ENCODE assay signal across 23 cellular contexts in the genomic region with DNA sequence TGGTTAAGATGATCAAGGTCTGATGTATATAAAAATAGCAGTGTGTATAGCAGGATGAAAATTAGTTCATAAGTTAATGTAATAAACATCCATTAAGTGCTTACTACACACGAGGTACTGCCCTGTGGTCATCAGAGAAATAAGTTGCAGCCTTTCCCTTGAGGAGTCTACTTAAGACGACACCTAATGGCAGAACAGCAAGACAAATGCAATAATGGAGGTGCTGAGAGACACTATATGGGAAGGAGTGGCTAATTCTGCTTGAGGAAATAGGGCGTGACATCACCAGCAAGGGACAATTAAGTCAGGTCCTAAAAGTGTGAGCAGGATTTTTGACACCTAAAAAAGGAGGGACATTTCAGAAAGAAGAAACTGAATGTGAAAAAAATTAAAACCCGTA.
DNase-seq lines count a peak whose midpoint lies in the region; ATAC-seq and TF ChIP-seq lines count a peak whose summit lies in the region.
"Had no signal": no experiment of that assay in that cellular context is flagged by ENCODE, and none has a peak within 500 bp of the region (broad histone marks: within the 10 kb centered on the region; RNA-seq: fewer than 3 reads in every experiment).

No MANE protein-coding gene starts in this region.

- TF ChIP-seq CTCF in Calu3 (IDR thresholded peaks at IDR 0.05; ENCODE audit: unreplicated experiment): no peak
- TF ChIP-seq CTCF in psoas muscle (IDR thresholded peaks at IDR 0.05): no peak

- H3K4me3 Mint-ChIP-seq in Calu3 (ENCODE audit: low read depth, unreplicated experiment): no peak overlapping the region
- no peak overlapping the region for H3K4me3 Mint-ChIP-seq in activated naive CD8-positive, alpha-beta T cell treated with anti-CD3 and anti-CD28 coated beads for 36 hours
- H3K4me3 Mint-ChIP-seq in activated T-helper 1 cell treated with anti-CD3 and anti-CD28 coated beads, Interleukin-12 subunit alpha, Interleukin-12 subunit beta, Interleukin-2, Interleukin-4 antibody, amounts not matched to agents 30 ng/mL and 10 ng/mL and 1 ng/mL, durations not matched to agents 14 hours and 24 hours and 36 hours: no peak overlapping the region
- H3K4me3 Mint-ChIP-seq: central memory CD8-positive, alpha-beta T cell; H9; natural killer cell had no signal

- H3K27ac ChIP-seq in Karpas-422 (ENCODE audit: low read length) (no peak overlapping the region), epithelial cell of prostate (peak overlapping the region; percentile 83), psoas muscle (peak overlapping the region; percentile 96)
- H3K27ac ChIP-seq: ascending aorta, sigmoid colon had no signal

- H3K9me3 ChIP-seq in Karpas-422 (ENCODE audit: low read length) (no peaks in the 10 kb centered on the region), psoas muscle (no peaks in the 10 kb centered on the region)
- H3K9me3 ChIP-seq: ascending aorta, Caco-2, pancreas, thyroid gland had no signal

- no peaks in the 10 kb centered on the region for H3K79me2 ChIP-seq in Karpas-422 (ENCODE audit: low read length)

- no peak overlapping the region for H3K4me2 ChIP-seq in Karpas-422 (ENCODE audit: low read depth, low read length, poor library complexity, severe bottlenecking)

- H3K4me3 ChIP-seq in Karpas-422 (ENCODE audit: low read length) (no peak overlapping the region), psoas muscle (no peak overlapping the region)
- H3K4me3 ChIP-seq: ascending aorta, dorsolateral prefrontal cortex, pancreas, sigmoid colon, thyroid gland had no signal

- no peaks in the 10 kb centered on the region for H3K27me3 Mint-ChIP-seq in Calu3 (ENCODE audit: unreplicated experiment)
- H3K27me3 Mint-ChIP-seq in activated naive CD8-positive, alpha-beta T cell treated with anti-CD3 and anti-CD28 coated beads for 36 hours: no peaks in the 10 kb centered on the region
- no peaks in the 10 kb centered on the region for H3K27me3 Mint-ChIP-seq in activated T-helper 1 cell treated with anti-CD3 and anti-CD28 coated beads, Interleukin-12 subunit alpha, Interleukin-12 subunit beta, Interleukin-2, Interleukin-4 antibody, amounts not matched to agents 30 ng/mL and 10 ng/mL and 1 ng/mL, durations not matched to agents 14 hours and 24 hours and 36 hours (ENCODE audit: insufficient read depth)
- H3K27me3 Mint-ChIP-seq: central memory CD8-positive, alpha-beta T cell had no signal

- no peak for ATAC-seq in psoas muscle
- ATAC-seq: natural killer cell, pancreas had no signal

- H3K36me3 ChIP-seq in Karpas-422 (ENCODE audit: insufficient read depth, low read length): no peaks in the 10 kb centered on the region
- no peaks in the 10 kb centered on the region for H3K36me3 ChIP-seq in psoas muscle (ENCODE audit: insufficient read depth in 1 of 2, low read depth in 1 of 2)
- H3K36me3 ChIP-seq: ascending aorta, pancreas, sigmoid colon, thyroid gland had no signal

- peak overlapping the region; percentile 92 for H3K27ac Mint-ChIP-seq in Calu3 (ENCODE audit: unreplicated experiment)
- no peak overlapping the region for H3K27ac Mint-ChIP-seq in activated naive CD8-positive, alpha-beta T cell treated with anti-CD3 and anti-CD28 coated beads for 36 hours
- H3K27ac Mint-ChIP-seq in activated T-helper 1 cell treated with anti-CD3 and anti-CD28 coated beads, Interleukin-12 subunit alpha, Interleukin-12 subunit beta, Interleukin-2, Interleukin-4 antibody, amounts not matched to agents 30 ng/mL and 10 ng/mL and 1 ng/mL, durations not matched to agents 14 hours and 24 hours and 36 hours: no peak overlapping the region
- H3K27ac Mint-ChIP-seq: natural killer cell had no signal

- no peaks in the 10 kb centered on the region for H4K20me1 ChIP-seq in Karpas-422 (ENCODE audit: insufficient read depth, low read depth, low read length)

- CTCF ChIA-PET in Calu3 (lab: Charles Lee): interaction anchor here (0.9 to 1.4 kb wide), 2 partner anchors 37 to 63 kb away, joined by 3 read pairs; no protein-coding TSS in a partner anchor

- H3K27me3 ChIP-seq in Karpas-422 (ENCODE audit: low read length) (no peaks in the 10 kb centered on the region), psoas muscle (ENCODE audit: insufficient read depth in 3 of 3, low read length in 2 of 3) (no peaks in the 10 kb centered on the region)
- H3K27me3 ChIP-seq: ascending aorta, dorsolateral prefrontal cortex, pancreas, sigmoid colon, thyroid gland had no signal

- intact Hi-C loops in Calu3 (cut with micrococcal nuclease; ENCODE audit: unreplicated experiment) (no loop called here), psoas muscle (cut with DNase I) (loop anchor here (5.0 to 10.0 kb wide), 2 partner anchors 76 to 173 kb away; partner anchors contain the start of gene BACH2 (in 1 of the 2))
- intact Hi-C loops in activated T-helper 1 cell treated with anti-CD3 and anti-CD28 coated beads, Interleukin-12 subunit alpha, Interleukin-12 subunit beta, Interleukin-2, Interleukin-4 antibody, amounts not matched to agents 30 ng/mL and 10 ng/mL and 1 ng/mL, durations not matched to agents 14 hours and 24 hours and 36 hours (cut with micrococcal nuclease): no loop called here

- DNase-seq in Calu3 (no peak), Karpas-422 (peak; percentile 49), epithelial cell of prostate (ENCODE audit: low read depth, low spot score) (no peak), psoas muscle (no peak), UCSD-AML1 (lab: John Stamatoyannopoulos, UW; ENCODE audit: unreplicated experiment) (no peak)
- DNase-seq in activated naive CD8-positive, alpha-beta T cell treated with anti-CD3 and anti-CD28 coated beads for 36 hours: no peak
- DNase-seq in activated T-helper 1 cell treated with anti-CD3 and anti-CD28 coated beads, Interleukin-12 subunit alpha, Interleukin-12 subunit beta, Interleukin-2, Interleukin-4 antibody, amounts not matched to agents 30 ng/mL and 10 ng/mL and 1 ng/mL, durations not matched to agents 14 hours and 24 hours and 36 hours (ENCODE audit: low spot score): no peak
- DNase-seq: activated CD4-positive, alpha-beta T cell treated with anti-CD3 and anti-CD28 coated beads for 48 hours; activated CD8-positive, alpha-beta memory T cell treated with anti-CD3 and anti-CD28 coated beads, Interleukin-2, amount 50 U/mL, for 48 hours; activated gamma-delta T cell treated with Interleukin-2 at 50 U/mL for 16 hours; Caco-2; dorsolateral prefrontal cortex; foreskin fibroblast; H9; kidney glomerular epithelial cell; natural killer cell; NCI-H524; pancreas; Right ventricle myocardium superior; sigmoid colon; thyroid gland had no signal

- H3K36me3 Mint-ChIP-seq in Calu3 (ENCODE audit: insufficient read depth, unreplicated experiment): peaks cover 16% of the 10 kb centered on the region
- H3K36me3 Mint-ChIP-seq in activated naive CD8-positive, alpha-beta T cell treated with anti-CD3 and anti-CD28 coated beads for 36 hours: peaks cover 49% of the 10 kb centered on the region
- peaks cover 30% of the 10 kb centered on the region for H3K36me3 Mint-ChIP-seq in activated T-helper 1 cell treated with anti-CD3 and anti-CD28 coated beads, Interleukin-12 subunit alpha, Interleukin-12 subunit beta, Interleukin-2, Interleukin-4 antibody, amounts not matched to agents 30 ng/mL and 10 ng/mL and 1 ng/mL, durations not matched to agents 14 hours and 24 hours and 36 hours (ENCODE audit: low read depth)
- H3K36me3 Mint-ChIP-seq: natural killer cell had no signal

- 86 to 93% (median 88%) methylated on average over 4 of the region's 4 CpGs for WGBS in psoas muscle, 3 donors

- peaks cover 3% of the 10 kb centered on the region for H3K9me3 Mint-ChIP-seq in Calu3 (ENCODE audit: low read depth, unreplicated experiment)
- H3K9me3 Mint-ChIP-seq in activated naive CD8-positive, alpha-beta T cell treated with anti-CD3 and anti-CD28 coated beads for 36 hours: peaks cover 18% of the 10 kb centered on the region
- H3K9me3 Mint-ChIP-seq in activated T-helper 1 cell treated with anti-CD3 and anti-CD28 coated beads, Interleukin-12 subunit alpha, Interleukin-12 subunit beta, Interleukin-2, Interleukin-4 antibody, amounts not matched to agents 30 ng/mL and 10 ng/mL and 1 ng/mL, durations not matched to agents 14 hours and 24 hours and 36 hours: peaks cover 17% of the 10 kb centered on the region

- H3K4me1 Mint-ChIP-seq in Calu3 (ENCODE audit: low read depth, unreplicated experiment): peaks cover 25% of the 10 kb centered on the region
- peaks cover 47% of the 10 kb centered on the region for H3K4me1 Mint-ChIP-seq in activated naive CD8-positive, alpha-beta T cell treated with anti-CD3 and anti-CD28 coated beads for 36 hours
- peaks cover 13% of the 10 kb centered on the region for H3K4me1 Mint-ChIP-seq in activated T-helper 1 cell treated with anti-CD3 and anti-CD28 coated beads, Interleukin-12 subunit alpha, Interleukin-12 subunit beta, Interleukin-2, Interleukin-4 antibody, amounts not matched to agents 30 ng/mL and 10 ng/mL and 1 ng/mL, durations not matched to agents 14 hours and 24 hours and 36 hours (ENCODE audit: low read depth)

- H3K4me1 ChIP-seq in Karpas-422 (ENCODE audit: low read length) (peaks cover 28% of the 10 kb centered on the region), psoas muscle (peaks cover 34% of the 10 kb centered on the region)

- H3K9me2 ChIP-seq in Karpas-422 (replicated peaks; ENCODE audit: insufficient read depth, low read length): no peaks in the 10 kb centered on the region

- peak overlapping the region; percentile 70; the same call in 1 of the 2 replicates for H2AFZ ChIP-seq in Karpas-422 (ENCODE audit: low read length)

- no peak overlapping the region for H3K9ac ChIP-seq in Karpas-422 (ENCODE audit: low read length)

- BruUV-seq in Calu3 (replicated peaks; lab: Mats Ljungman, UMichigan): no TSS peak

Comparison
In these comparisons a context has a peak if more than half of its experiments do, and no peak if none do; other contexts are left out.
1. intact Hi-C loops: an anchor here in psoas muscle (5.0 to 10.0 kb wide); none called in Calu3 and activated T-helper 1 cell treated with anti-CD3 and anti-CD28 coated beads, Interleukin-12 subunit alpha, Interleukin-12 subunit beta, Interleukin-2, Interleukin-4 antibody, amounts not matched to agents 30 ng/mL and 10 ng/mL and 1 ng/mL, durations not matched to agents 14 hours and 24 hours and 36 hours.